In genomic region chr1:219163401-219163954, GRCh38 we compare ENCODE assay signal across 2 cellular contexts.
TF ChIP-seq lines count a peak whose summit lies in the region.

No MANE protein-coding gene starts in this region.

TF ChIP-seq in K562, 482 proteins besides CTCF, POLR2A, EP300 and RAD21:
- TF ChIP-seq U2AF1 (optimal IDR thresholded peaks at IDR 0.05; ENCODE audit: low read depth, low read length) (no peak), POLR2AphosphoS2 (IDR thresholded peaks at IDR 0.05; ENCODE audit: low read length) (no peak), SMAD2 (IDR thresholded peaks at IDR 0.05; ENCODE audit: low read depth, low read length) (no peak), MTF1 (CRISPR knock-in tag; IDR thresholded peaks at IDR 0.05; ENCODE audit: borderline replicate concordance) (no peak), ZNF121 (CRISPR knock-in tag; conservative IDR thresholded peaks at IDR 0.05) (no peak), BRD4 (IDR thresholded peaks at IDR 0.05) (no peak), ZNF511 (CRISPR knock-in tag; IDR thresholded peaks at IDR 0.05) (no peak), MCM2 (IDR thresholded peaks at IDR 0.05; ENCODE audit: low read depth) (no peak), FOXA3 (CRISPR knock-in tag; conservative IDR thresholded peaks at IDR 0.05 in 1 of 2, IDR thresholded peaks at IDR 0.05 in 1 of 2) (no peak), ZNF354B (CRISPR knock-in tag; IDR thresholded peaks at IDR 0.05) (no peak), BRCA1 (IDR thresholded peaks at IDR 0.05) (no peak), BRCA1 (CRISPR knock-in tag; IDR thresholded peaks at IDR 0.05) (no peak), SMARCA5 (IDR thresholded peaks at IDR 0.05) (no peak), POLR2AphosphoS5 (IDR thresholded peaks at IDR 0.05; ENCODE audit: control insufficient read depth, insufficient read depth, low read depth, low read length) (no peak)
TF ChIP-seq in K562: peak in this region for 0.

TF ChIP-seq in HepG2, 621 proteins besides CTCF, POLR2A, EP300 and RAD21:
- TF ChIP-seq RFX1 (IDR thresholded peaks at IDR 0.05): no peak
- no peak for TF ChIP-seq MIER3 (CRISPR knock-in tag; IDR thresholded peaks at IDR 0.05; ENCODE audit: borderline replicate concordance)
- TF ChIP-seq PBX3 (CRISPR knock-in tag; IDR thresholded peaks at IDR 0.05; ENCODE audit: borderline replicate concordance): no peak
- TF ChIP-seq ZNF775 (CRISPR knock-in tag; IDR thresholded peaks at IDR 0.05; ENCODE audit: borderline replicate concordance): no peak
- TF ChIP-seq ZNF441 (CRISPR knock-in tag; IDR thresholded peaks at IDR 0.05; ENCODE audit: borderline replicate concordance): no peak
